9 cellular contexts compared by ENCODE assay signal in the genomic region with DNA sequence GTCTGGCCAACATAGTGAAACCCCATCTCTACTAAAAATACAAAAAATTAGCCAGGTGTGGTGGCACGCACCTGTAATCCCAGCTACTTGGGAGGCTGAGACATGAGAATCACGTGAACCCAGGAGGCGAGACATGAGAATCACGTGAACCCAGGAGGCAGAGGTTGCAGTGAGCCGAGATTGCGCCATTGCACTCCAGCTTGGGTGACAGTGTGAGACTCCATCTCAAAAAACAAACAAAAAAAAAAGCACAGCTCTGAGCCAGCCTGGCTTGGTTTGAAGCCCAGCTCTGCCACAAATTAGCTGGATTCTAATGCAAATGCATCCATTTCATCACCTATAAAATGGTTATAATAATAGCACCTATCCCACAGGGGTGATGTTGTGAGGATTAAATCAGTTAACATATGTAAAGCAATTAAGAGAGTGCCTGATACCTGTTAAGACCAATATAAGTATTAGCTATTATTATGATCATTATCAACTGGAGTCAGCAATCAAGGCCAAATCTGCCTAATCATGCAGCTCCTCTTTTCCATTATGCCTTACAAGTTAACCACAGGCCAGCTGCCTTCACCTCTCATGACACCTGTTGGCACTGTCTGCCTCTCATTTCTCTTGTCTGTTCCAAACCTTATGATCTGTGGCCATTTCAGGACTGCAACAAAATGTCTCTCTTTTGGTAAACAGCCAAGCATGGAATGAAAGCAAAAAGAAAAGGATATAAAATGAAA. TPM values are rescaled to one million over a fixed set of nuclear protein-coding genes. Genes with fewer than 3 reads are reported as not detected.
DNase-seq lines count a peak whose midpoint lies in the region; ATAC-seq and TF ChIP-seq lines count a peak whose summit lies in the region.
"Had no signal": no experiment of that assay in that cellular context is flagged by ENCODE, and none has a peak within 500 bp of the region (broad histone marks: within the 10 kb centered on the region; RNA-seq: fewer than 3 reads in every experiment).

No MANE protein-coding gene starts in this region.

- H3K4me1 ChIP-seq in Caco-2 (0 out of 2 replicates have a peak, but pooled peaks cover 4% of the 10 kb centered on the region), GM23338 (ENCODE audit: insufficient read depth) (peaks cover 38% of the 10 kb centered on the region), lower lobe of right lung (peaks cover 62% of the 10 kb centered on the region)

- no peak for TF ChIP-seq CTCF in Caco-2 (IDR thresholded peaks at IDR 0.05; ENCODE audit: insufficient read depth in 1 of 2, low read depth in 1 of 2, low read length in 1 of 2, severe bottlenecking in 1 of 2, unreplicated experiment in 1 of 2)
- TF ChIP-seq CTCF in GM23338 (conservative IDR thresholded peaks at IDR 0.05; ENCODE audit: low read depth in 2 of 2) = no peak
- no peak for TF ChIP-seq CTCF in lower lobe of right lung (IDR thresholded peaks at IDR 0.05)

- ATAC-seq in GM23338 (no peak), T-cell (replicated peaks in 1 of 4) (no peak), lower lobe of right lung (no peak), GM18519 (IDR thresholded peaks at IDR 0.05; ENCODE audit: low FRiP score, unreplicated experiment) (no peak), GM21825 (IDR thresholded peaks at IDR 0.05; ENCODE audit: unreplicated experiment) (no peak), HG02840 (IDR thresholded peaks at IDR 0.05; ENCODE audit: low FRiP score, unreplicated experiment) (no peak)

- BruUV-seq in Caco-2 (replicated peaks; lab: Mats Ljungman, UMichigan) = no TSS peak

- POLR2A ChIA-PET in Caco-2 (lab: Charles Lee) = no interaction called here
- POLR2A ChIA-PET in T-cell (lab: Charles Lee) = interaction anchor here (0.6 to 0.8 kb wide), 2 partner anchors 9 to 68 kb away, joined by 3 read pairs; no protein-coding TSS in a partner anchor

- H3K79me2 ChIP-seq in GM23338 (replicated peaks; ENCODE audit: insufficient read depth) = peaks cover 63% of the 10 kb centered on the region

- CTCF ChIA-PET in Caco-2 (lab: Charles Lee) = interaction anchor here (1.5 kb wide), 1 partner anchor 55 kb away, joined by 7 read pairs; no protein-coding TSS in a partner anchor
- CTCF ChIA-PET in T-cell (lab: Charles Lee) = interaction anchor here (1.1 to 5.7 kb wide), 5 partner anchors 11 to 56 kb away, joined by 3 to 56 read pairs (median 23); no protein-coding TSS in a partner anchor

- H3K4me1 Mint-ChIP-seq in Caco-2 (ENCODE audit: low read depth, unreplicated experiment) (peaks cover 4% of the 10 kb centered on the region), GM23338 (peaks cover 36% of the 10 kb centered on the region), T-cell (peaks cover 59 to 70% (median 69%) of the 10 kb centered on the region in 3 donors)

- H3K4me3 ChIP-seq in Caco-2 (ENCODE audit: low read depth, low read length) (no peak overlapping the region), GM23338 (peak overlapping the region; percentile 98), lower lobe of right lung (peak overlapping the region; percentile 77)

- H3K36me3 Mint-ChIP-seq in Caco-2 (ENCODE audit: insufficient read depth, unreplicated experiment) (no peaks in the 10 kb centered on the region), GM23338 (ENCODE audit: low read depth) (no peaks in the 10 kb centered on the region; the same call in 2 of the 3 replicates), T-cell (no peaks in the 10 kb centered on the region)

- intact Hi-C loops in Caco-2 (cut with micrococcal nuclease; ENCODE audit: unreplicated experiment) (no loop called here), lower lobe of right lung (cut with DNase I) (no loop called here)

- H3K27me3 ChIP-seq in Caco-2 (replicated peaks; ENCODE audit: control insufficient read depth, insufficient read depth, low read length) (no peaks in the 10 kb centered on the region), GM23338 (ENCODE audit: insufficient read depth) (no peaks in the 10 kb centered on the region), lower lobe of right lung (ENCODE audit: low read depth) (no peaks in the 10 kb centered on the region)
- H3K27me3 ChIP-seq: sigmoid colon had no signal

- peak overlapping the region; percentile 94 for H3K4me2 ChIP-seq in GM23338

- H3K9me2 ChIP-seq in GM23338 (ENCODE audit: insufficient read depth) = no peaks in the 10 kb centered on the region

- H3F3A ChIP-seq in GM23338 (replicated peaks; ENCODE audit: low read depth) = no peaks in the 10 kb centered on the region

- H2AFZ ChIP-seq in GM23338 = no peak overlapping the region

- H3K9me3 Mint-ChIP-seq in Caco-2 (ENCODE audit: unreplicated experiment) (no peaks in the 10 kb centered on the region), GM23338 (no peaks in the 10 kb centered on the region; the same call in 2 of the 3 replicates), T-cell (no peaks in the 10 kb centered on the region)

- peak overlapping the region; percentile 90 for H3K4me3 Mint-ChIP-seq in Caco-2 (ENCODE audit: unreplicated experiment)
- H3K4me3 Mint-ChIP-seq in GM23338 = peak overlapping the region; percentile 97
- peak overlapping the region; percentile 94 to 98 (median 97) for H3K4me3 Mint-ChIP-seq in T-cell

- H3K36me3 ChIP-seq in Caco-2 (ENCODE audit: control insufficient read depth, insufficient read depth, low read length) (no peaks in the 10 kb centered on the region), GM23338 (ENCODE audit: insufficient read depth) (no peaks in the 10 kb centered on the region), lower lobe of right lung (no peaks in the 10 kb centered on the region)
- H3K36me3 ChIP-seq: sigmoid colon had no signal

- H3K9me3 ChIP-seq in Caco-2 (no peaks in the 10 kb centered on the region), lower lobe of right lung (no peaks in the 10 kb centered on the region)
- H3K9me3 ChIP-seq: sigmoid colon had no signal

- peak overlapping the region; percentile 77 for H3K27ac ChIP-seq in GM23338 (ENCODE audit: low read depth)
- no peak overlapping the region for H3K27ac ChIP-seq in lower lobe of right lung

- H4K20me1 ChIP-seq in GM23338 (replicated peaks; ENCODE audit: insufficient read depth) = no peaks in the 10 kb centered on the region

- H3K27ac Mint-ChIP-seq in Caco-2 (ENCODE audit: unreplicated experiment) = no peak overlapping the region
- H3K27ac Mint-ChIP-seq in GM23338 = peak overlapping the region; percentile 80
- H3K27ac Mint-ChIP-seq in T-cell = peak overlapping the region; percentile 24 to 33

- DNase-seq in Caco-2 = no peak
- DNase-seq in GM23338 (ENCODE audit: low spot score) = no peak
- no peak for DNase-seq in T-cell
- no peak for DNase-seq in lower lobe of right lung
- no peak for DNase-seq in globus pallidus (ENCODE audit: low spot score)
- DNase-seq: sigmoid colon had no signal

- H3K27me3 Mint-ChIP-seq in Caco-2 (ENCODE audit: insufficient read depth, unreplicated experiment) (no peaks in the 10 kb centered on the region), GM23338 (ENCODE audit: insufficient read depth, low read depth, poor library complexity) (peaks cover 2% of the 10 kb centered on the region), T-cell (no peaks in the 10 kb centered on the region)

TF ChIP-seq in GM23338, 12 proteins besides CTCF, POLR2A, EP300 and RAD21:
- TF ChIP-seq NANOG (IDR thresholded peaks at IDR 0.05; ENCODE audit: borderline replicate concordance) (peak; percentile 61), ZNF114 (CRISPR knock-in tag; IDR thresholded peaks at IDR 0.05) (no peak)

RNA-seq across cellular contexts. Expression of a gene that starts 2.1 kb away (rescaled TPM):
- 33.1 and 39.1 TPM in 2 replicates for total RNA-seq in Caco-2 (2022)
- 54.1 and 58.3 TPM in 2 replicates for total RNA-seq in GM23338 (2014; rRNA removed; shearing (Covaris generic))
- polyA plus RNA-seq in GM23338 (2016; fragmentation: Nextera tagmentation; extraction: Ambion mirVana) = 21.6 and 23.6 TPM in 2 replicates
- 10 to 100 TPM; 44.9 to 66.8 (median 57.0) TPM for total RNA-seq in T-cell
- 59.2 TPM for total RNA-seq in lower lobe of right lung

RNA-seq across cellular contexts. Expression of a gene that starts 48.8 kb away (rescaled TPM):
- 44.5 and 46.4 TPM in 2 replicates for total RNA-seq in Caco-2 (2022)
- 5.4 and 5.7 TPM in 2 replicates for total RNA-seq in GM23338 (2014; rRNA removed; shearing (Covaris generic))
- 8.5 and 8.6 TPM in 2 replicates for polyA plus RNA-seq in GM23338 (2016; fragmentation: Nextera tagmentation; extraction: Ambion mirVana)
- 1 to 10 TPM; 1.4 to 3.8 (median 1.9) TPM for total RNA-seq in T-cell
- total RNA-seq in lower lobe of right lung = 148 TPM
